ENCODE assay signal across 23 cellular contexts in genomic region chr3:138889792-138890191, GRCh38. TPM values are rescaled to one million over a fixed set of nuclear protein-coding genes. Genes with fewer than 3 reads are reported as not detected.
"Had no signal": no experiment of that assay in that cellular context is flagged by ENCODE, and none has a peak within 500 bp of the region (broad histone marks: within the 10 kb centered on the region; RNA-seq: fewer than 3 reads in every experiment).

No MANE protein-coding gene starts in this region.

- H3K4me3 ChIP-seq: esophagus squamous epithelium, hepatocyte, left ventricle myocardium inferior, lung, psoas muscle, stomach, thoracic aorta, transverse colon had no signal

- H3K4me2 ChIP-seq: hepatocyte had no signal

- DNase-seq: effector memory CD8-positive, alpha-beta T cell; esophagus squamous epithelium; foreskin fibroblast; kidney; left cardiac atrium; left ventricle myocardium inferior; mesenchymal stem cell; midbrain; psoas muscle; retina; stimulated activated CD4-positive, alpha-beta T cell treated with anti-CD3 and anti-CD28 coated beads, Interleukin-2, amount 100 ng/mL, for 24 hours; stimulated activated CD4-positive, alpha-beta T cell treated with anti-CD3 and anti-CD28 coated beads, Interleukin-4, amount 100 ng/mL, for 4 hours; stimulated activated naive CD4-positive, alpha-beta T cell; stomach; substantia nigra; transverse colon had no signal

- H3K79me2 ChIP-seq: hepatocyte had no signal

- H3K36me3 Mint-ChIP-seq: natural killer cell treated with Interleukin-12 subunit alpha and Interleukin-12 subunit beta and Interleukin-15 and Interleukin-18, amount 100 ng/mL, for 72 hours had no signal

- H3K9me3 ChIP-seq: esophagus squamous epithelium, left ventricle myocardium inferior, psoas muscle, stomach, thoracic aorta, transverse colon had no signal

- H3K4me3 Mint-ChIP-seq: effector memory CD8-positive, alpha-beta T cell; natural killer cell treated with Interleukin-12 subunit alpha and Interleukin-12 subunit beta and Interleukin-15 and Interleukin-18, amount 100 ng/mL, for 72 hours had no signal

- H3K36me3 ChIP-seq: esophagus squamous epithelium, left ventricle myocardium inferior, stomach, thoracic aorta, transverse colon had no signal

- ATAC-seq: effector memory CD8-positive, alpha-beta T cell; left cardiac atrium; natural killer cell treated with Interleukin-12 subunit alpha and Interleukin-12 subunit beta and Interleukin-15 and Interleukin-18, amount 100 ng/mL, for 72 hours; psoas muscle; sciatic nerve had no signal

- H3K27ac ChIP-seq: esophagus squamous epithelium, hepatocyte, left ventricle myocardium inferior, psoas muscle, thoracic aorta, transverse colon had no signal

- H3K4me1 ChIP-seq: esophagus squamous epithelium, left ventricle myocardium inferior, psoas muscle had no signal

- H3K27me3 ChIP-seq: esophagus squamous epithelium, hepatocyte, stomach, transverse colon had no signal

- H3K27ac Mint-ChIP-seq: effector memory CD8-positive, alpha-beta T cell had no signal

- H2AFZ ChIP-seq: hepatocyte had no signal

- H3K9me3 Mint-ChIP-seq: effector memory CD8-positive, alpha-beta T cell; natural killer cell treated with Interleukin-12 subunit alpha and Interleukin-12 subunit beta and Interleukin-15 and Interleukin-18, amount 100 ng/mL, for 72 hours had no signal

RNA-seq across cellular contexts. Expression of gene FOXL2, which starts 57.1 kb away (rescaled TPM):
- total RNA-seq: hepatocyte; kidney; left cardiac atrium; left ventricle myocardium inferior; natural killer cell treated with Interleukin-12 subunit alpha and Interleukin-12 subunit beta and Interleukin-15 and Interleukin-18, amount 100 ng/mL, for 72 hours; skeletal muscle tissue; stomach; thoracic aorta; transverse colon; urinary bladder had no signal

RNA-seq across cellular contexts. Expression of gene FOXL2NB, which starts 57.2 kb away (rescaled TPM):
- total RNA-seq: hepatocyte; kidney; left cardiac atrium; left ventricle myocardium inferior; lung; natural killer cell treated with Interleukin-12 subunit alpha and Interleukin-12 subunit beta and Interleukin-15 and Interleukin-18, amount 100 ng/mL, for 72 hours; sciatic nerve; skeletal muscle tissue; stomach; thoracic aorta; transverse colon; urinary bladder had no signal
